8 cellular contexts compared by ENCODE assay signal in genomic region chr3:148957586-148957985, GRCh38. TPM values are rescaled to one million over a fixed set of nuclear protein-coding genes. Genes with fewer than 3 reads are reported as not detected.
A peak's percentile ranks its signal among the peaks of the same experiment; 100 is the strongest.
DNase-seq lines count a peak whose midpoint lies in the region; ATAC-seq and TF ChIP-seq lines count a peak whose summit lies in the region.

No MANE protein-coding gene starts in this region.

- H3K4me3 ChIP-seq in AG04450 (ENCODE audit: low read depth, low read length): no peak overlapping the region
- no peak overlapping the region for H3K4me3 ChIP-seq in GM12875 (ENCODE audit: low read depth, low read length)
- H3K4me3 ChIP-seq in transverse colon: no peak overlapping the region

- CTCF ChIA-PET in AG04450 (lab: Charles Lee): interaction anchor here (1.2 to 1.4 kb wide), 2 partner anchors 10 to 32 kb away, joined by 3 read pairs; no protein-coding TSS in a partner anchor

- H3K27me3 ChIP-seq in AG04450 (ENCODE audit: control insufficient read depth, insufficient read depth, low read length) (no peaks in the 10 kb centered on the region), transverse colon (no peaks in the 10 kb centered on the region)

- no peak for TF ChIP-seq EP300 in transverse colon (IDR thresholded peaks at IDR 0.05; ENCODE audit: low read depth)

- DNase-seq in AG04450 (ENCODE audit: low read depth, low spot score): no peak
- DNase-seq in central memory CD8-positive, alpha-beta T cell (ENCODE audit: low spot score in 2 of 2): no peak
- no peak for DNase-seq in transverse colon
- DNase-seq in NCI-H1092 treated with DMSO at 0.1 percent for 48 hours (lab: John Stamatoyannopoulos, UW): no peak
- no peak for DNase-seq in activated T-cell treated with anti-CD3 and anti-CD28 coated beads, Interleukin-2, amount 50 U/mL, for 1 hour

- no peak for ATAC-seq in central memory CD8-positive, alpha-beta T cell (replicated peaks; ENCODE audit: extremely low read depth, poor library complexity, severe bottlenecking)
- ATAC-seq in GM21381 (IDR thresholded peaks at IDR 0.05; ENCODE audit: unreplicated experiment): no peak

- H3K27ac Mint-ChIP-seq in central memory CD8-positive, alpha-beta T cell (ENCODE audit: low read depth): peak overlapping the region; percentile 15

- H3K36me3 Mint-ChIP-seq in central memory CD8-positive, alpha-beta T cell (ENCODE audit: insufficient read depth): no peaks in the 10 kb centered on the region

- H3K9me3 ChIP-seq in AG04450 (ENCODE audit: control insufficient read depth, insufficient read depth, low read length) (no peaks in the 10 kb centered on the region), transverse colon (no peaks in the 10 kb centered on the region)

- no peaks in the 10 kb centered on the region for H3K36me3 ChIP-seq in transverse colon

- TF ChIP-seq POLR2A in transverse colon (IDR thresholded peaks at IDR 0.05): no peak

- POLR2A ChIA-PET in AG04450 (lab: Yijun Ruan, JAX): no interaction called here

- no peak overlapping the region for H3K4me3 Mint-ChIP-seq in central memory CD8-positive, alpha-beta T cell

- H3K27me3 Mint-ChIP-seq in central memory CD8-positive, alpha-beta T cell: peaks cover 9% of the 10 kb centered on the region

- H3K4me1 Mint-ChIP-seq in central memory CD8-positive, alpha-beta T cell: no peaks in the 10 kb centered on the region

- H3K4me1 ChIP-seq in transverse colon: peaks cover 0 to 14% (median 4%) of the 10 kb centered on the region in 4 donors

- in situ Hi-C loops in transverse colon (cut with MboI; ENCODE audit: low pct_ligation_motif_present in 1 of 4, low pct_unique_long_range_greater_than_20kb in 1 of 4, low sequenced_read_pairs in 3 of 4): loop anchor here in 3 of 4 donors (10.0 to 25.0 kb wide), 4 partner anchors 155 to 530 kb away; no protein-coding TSS in a partner anchor

- TF ChIP-seq CTCF in AG04450 (IDR thresholded peaks at IDR 0.05; ENCODE audit: low read depth, low read length) (peak; percentile 40), GM12875 (IDR thresholded peaks at IDR 0.05; ENCODE audit: borderline replicate concordance, insufficient read depth, low read depth, low read length) (peak; percentile 40; the same call in 1 of the 2 replicates), LNCAP (IDR thresholded peaks at IDR 0.05) (peak; percentile 31; the same call in 1 of the 2 replicates), transverse colon (IDR thresholded peaks at IDR 0.05) (no peak)

- H3K27ac ChIP-seq in AG04450 (ENCODE audit: low read depth, low read length) (no peak overlapping the region), transverse colon (peak overlapping the region in 3 of 4 donors; percentile 67 to 91 (median 89))

- WGBS in transverse colon (ENCODE audit: low coverage in 1 of 2), 2 donors: 58 to 63% methylated on average over 2 of the region's 2 CpGs

- H3K9me3 Mint-ChIP-seq in central memory CD8-positive, alpha-beta T cell: no peaks in the 10 kb centered on the region

- intact Hi-C loops in transverse colon (cut with DNase I; ENCODE audit: low total_unique reads): loop anchor here (5.0 kb wide), 1 partner anchor 315 kb away; no protein-coding TSS in a partner anchor

RNA-seq across cellular contexts. Expression of gene GYG1, which starts 33.8 kb away (rescaled TPM):
- polyA plus RNA-seq in AG04450 (2011; rRNA removed): 70.0 and 75.2 TPM in 2 replicates
- polyA minus RNA-seq in AG04450 (2011; rRNA and poly(A)+ RNA removed): 54.6 and 65.1 TPM in 2 replicates
- 10 to 100 TPM; 19.8 to 89.8 (median 35.3) TPM for total RNA-seq in transverse colon

Comparison
In these comparisons a context has a peak if more than half of its experiments do, and no peak if none do; other contexts are left out.
1. CTCF ChIP-seq: peak in AG04450 (single experiment), GM12875 (single experiment) and LNCAP (single experiment); none in transverse colon (0 of 5).